ENCODE assay signal across 9 cellular contexts in genomic region chr3:159263750-159264561, GRCh38.
DNase-seq lines count a peak whose midpoint lies in the region; ATAC-seq and TF ChIP-seq lines count a peak whose summit lies in the region.
"Had no signal": no experiment of that assay in that cellular context is flagged by ENCODE, and none has a peak within 500 bp of the region (broad histone marks: within the 10 kb centered on the region; RNA-seq: fewer than 3 reads in every experiment).

No MANE protein-coding gene starts in this region.

- no peak overlapping the region for H3K4me3 ChIP-seq in heart right ventricle

- H3K27ac Mint-ChIP-seq in WTC11 (no peak overlapping the region), type B pancreatic cell (no peak overlapping the region)
- H3K27ac Mint-ChIP-seq: stimulated activated naive B cell treated with anti-CD40 and anti-IgM and Interleukin-4, amounts not matched to agents 10 μg/mL and 1 μg/mL and 100 μg/mL, for 72 hours had no signal

- WGBS in heart right ventricle, 2 donors, result 40 to 43% methylated on average over 6 of the region's 6 CpGs

- H3K36me3 Mint-ChIP-seq in WTC11 (no peaks in the 10 kb centered on the region), type B pancreatic cell (no peaks in the 10 kb centered on the region)
- H3K36me3 Mint-ChIP-seq: stimulated activated naive B cell treated with anti-CD40 and anti-IgM and Interleukin-4, amounts not matched to agents 10 μg/mL and 1 μg/mL and 100 μg/mL, for 72 hours had no signal

- H3K4me1 Mint-ChIP-seq in WTC11, result no peaks in the 10 kb centered on the region
- H3K4me1 Mint-ChIP-seq in type B pancreatic cell (ENCODE audit: unreplicated experiment), result no peaks in the 10 kb centered on the region
- H3K4me1 Mint-ChIP-seq: stimulated activated naive B cell treated with anti-CD40 and anti-IgM and Interleukin-4, amounts not matched to agents 10 μg/mL and 1 μg/mL and 100 μg/mL, for 72 hours had no signal

- intact Hi-C loops in heart right ventricle (cut with DNase I), result loop anchor here (2.0 to 10.0 kb wide), 11 partner anchors 321 to 743 kb away; no protein-coding TSS in a partner anchor
- intact Hi-C loops in left ventricle myocardium superior (cut with micrococcal nuclease), result loop anchor here (10.0 kb wide), 1 partner anchor 751 kb away; no protein-coding TSS in a partner anchor

- no peak overlapping the region for H3K27ac ChIP-seq in heart right ventricle

- H3K9me3 Mint-ChIP-seq in WTC11, result no peaks in the 10 kb centered on the region
- H3K9me3 Mint-ChIP-seq in type B pancreatic cell, result no peaks in the 10 kb centered on the region
- H3K9me3 Mint-ChIP-seq: stimulated activated naive B cell treated with anti-CD40 and anti-IgM and Interleukin-4, amounts not matched to agents 10 μg/mL and 1 μg/mL and 100 μg/mL, for 72 hours had no signal

- no peaks in the 10 kb centered on the region for H3K36me3 ChIP-seq in heart right ventricle

- H3K27me3 ChIP-seq in heart right ventricle, result peaks cover 0 to 3% (median 0%) of the 10 kb centered on the region in 7 donors

- peak in 2 of 8 donors; percentile 49 to 66 for ATAC-seq in heart right ventricle
- no peak for ATAC-seq in left ventricle myocardium superior
- peak; percentile 23; the same call in 1 of the 2 replicates for ATAC-seq in WTC11
- no peak for ATAC-seq in GM19397 (IDR thresholded peaks at IDR 0.05; ENCODE audit: unreplicated experiment)

- POLR2A ChIA-PET in WTC11 (lab: Charles Lee), result no interaction called here

- no peaks in the 10 kb centered on the region for H3K4me1 ChIP-seq in heart right ventricle

- peak in 1 of 2 donors; percentile 32 for DNase-seq in heart right ventricle
- DNase-seq in left ventricle myocardium superior, result no peak
- DNase-seq in NCI-H2081 (lab: John Stamatoyannopoulos, UW), result peak; percentile 63 to 73
- peak; percentile 17 for DNase-seq in WTC11 (ENCODE audit: low spot score)
- peak; percentile 12 to 60 for DNase-seq in hippocampal formation (lab: John Stamatoyannopoulos, UW)
- no peak for DNase-seq in type B pancreatic cell (ENCODE audit: extremely low spot score, unreplicated experiment)
- no peak for DNase-seq in activated CD4-positive, alpha-beta T cell treated with anti-CD3 and anti-CD28 coated beads, Interleukin-2, amount 50 U/mL, for 4 hours
- DNase-seq: stimulated activated naive B cell treated with anti-CD40 and anti-IgM and Interleukin-4, amounts not matched to agents 10 μg/mL and 1 μg/mL and 100 μg/mL, for 72 hours had no signal

- H3K4me3 Mint-ChIP-seq in WTC11, result no peak overlapping the region
- H3K4me3 Mint-ChIP-seq in type B pancreatic cell, result no peak overlapping the region
- H3K4me3 Mint-ChIP-seq: stimulated activated naive B cell treated with anti-CD40 and anti-IgM and Interleukin-4, amounts not matched to agents 10 μg/mL and 1 μg/mL and 100 μg/mL, for 72 hours had no signal

- peak; percentile 32 to 79 (median 75) for TF ChIP-seq CTCF in heart right ventricle (IDR thresholded peaks at IDR 0.05)
- TF ChIP-seq CTCF in WTC11 (IDR thresholded peaks at IDR 0.05), result peak; percentile 14; the same call in 1 of the 2 replicates
- TF ChIP-seq CTCF in type B pancreatic cell (conservative IDR thresholded peaks at IDR 0.05), result peak; percentile 86

- H3K27me3 Mint-ChIP-seq in WTC11 (ENCODE audit: low read depth) (no peaks in the 10 kb centered on the region), type B pancreatic cell (peaks cover 31% of the 10 kb centered on the region)

- no peaks in the 10 kb centered on the region for H3K9me3 ChIP-seq in heart right ventricle

- CTCF ChIA-PET in WTC11 (lab: Charles Lee), result interaction anchor here (1.5 to 3.7 kb wide), 3 partner anchors 58 to 541 kb away, joined by 4 to 27 read pairs (median 24); no protein-coding TSS in a partner anchor

TF ChIP-seq in WTC11, 78 proteins besides CTCF, POLR2A, EP300 and RAD21:
- TF ChIP-seq FOXJ3 (CRISPR knock-in tag; IDR thresholded peaks at IDR 0.05; ENCODE audit: borderline replicate concordance), result no peak
- no peak for TF ChIP-seq ZNF219 (CRISPR knock-in tag; IDR thresholded peaks at IDR 0.05; ENCODE audit: borderline replicate concordance)
- TF ChIP-seq MXD4 (CRISPR knock-in tag; IDR thresholded peaks at IDR 0.05; ENCODE audit: borderline replicate concordance), result no peak
- no peak for TF ChIP-seq CDX4 (CRISPR knock-in tag; IDR thresholded peaks at IDR 0.05; ENCODE audit: borderline replicate concordance)
- no peak for TF ChIP-seq CREB1 (CRISPR knock-in tag; IDR thresholded peaks at IDR 0.05)
- TF ChIP-seq GRHL2 (CRISPR knock-in tag; IDR thresholded peaks at IDR 0.05; ENCODE audit: insufficient replicate concordance, severe bottlenecking), result no peak
- TF ChIP-seq IRF2 (CRISPR knock-in tag; IDR thresholded peaks at IDR 0.05; ENCODE audit: borderline replicate concordance, low read depth), result no peak
- TF ChIP-seq ZNF512 (CRISPR knock-in tag; IDR thresholded peaks at IDR 0.05; ENCODE audit: borderline replicate concordance), result no peak
- no peak for TF ChIP-seq FOXK1 (CRISPR knock-in tag; IDR thresholded peaks at IDR 0.05)
- TF ChIP-seq HMGXB4 (CRISPR knock-in tag; IDR thresholded peaks at IDR 0.05), result no peak
- no peak for TF ChIP-seq ZNF416 (CRISPR knock-in tag; IDR thresholded peaks at IDR 0.05)
TF ChIP-seq in WTC11: peak in this region for 0.

Comparison
In these comparisons a context has a peak if more than half of its experiments do, and no peak if none do; other contexts are left out.
1. DNase-seq: peak in NCI-H2081 (2 of 2), WTC11 (single experiment) and hippocampal formation (2 of 2); none in left ventricle myocardium superior (single experiment), type B pancreatic cell (single experiment) and activated CD4-positive, alpha-beta T cell treated with anti-CD3 and anti-CD28 coated beads, Interleukin-2, amount 50 U/mL, for 4 hours (0 of 2).
2. CTCF ChIP-seq: peak in every context shown above with its lines; median percentile 86 in type B pancreatic cell; 75 in heart right ventricle; 14 in WTC11.